21 cellular contexts compared by ENCODE assay signal in the genomic region with DNA sequence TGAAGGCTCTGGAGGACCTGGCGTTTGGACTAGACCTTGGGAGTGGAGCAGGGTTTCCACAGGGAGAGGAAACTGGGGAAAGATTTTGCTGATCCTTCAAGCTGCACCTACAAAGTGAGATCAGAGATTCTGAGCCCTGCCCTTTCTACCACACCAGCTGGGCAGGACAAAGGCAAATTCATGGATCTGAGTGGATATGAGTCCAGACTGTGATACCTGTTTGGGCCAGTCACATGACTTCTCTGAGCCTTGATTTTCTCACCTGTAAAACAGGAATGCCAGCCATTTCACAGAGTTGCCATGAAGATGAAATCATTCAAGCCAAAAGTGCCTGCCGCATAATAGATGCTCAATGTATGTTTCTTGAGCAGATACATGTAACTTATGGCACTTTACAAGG. TPM values are rescaled to one million over a fixed set of nuclear protein-coding genes. Genes with fewer than 3 reads are reported as not detected.
DNase-seq lines count a peak whose midpoint lies in the region; ATAC-seq, FAIRE-seq and TF ChIP-seq lines count a peak whose summit lies in the region.
"Had no signal": no experiment of that assay in that cellular context is flagged by ENCODE, and none has a peak within 500 bp of the region (broad histone marks: within the 10 kb centered on the region; RNA-seq: fewer than 3 reads in every experiment).

No MANE protein-coding gene starts in this region.

- TF ChIP-seq RAD21 in Ishikawa (IDR thresholded peaks at IDR 0.05; ENCODE audit: low read depth), result no peak

- no peaks in the 10 kb centered on the region for H3K9me3 ChIP-seq in BLaER1 treated with 17β-estradiol and CSF1 and Interleukin-3, amounts not matched to agents 10 nM and 100 nM (replicated peaks in 1 of 11)
- H3K9me3 ChIP-seq in esophagus (ENCODE audit: control insufficient read depth in 2 of 2, insufficient read depth in 1 of 2, low read depth in 1 of 2, low read length in 1 of 2), result no peaks in the 10 kb centered on the region
- H3K9me3 ChIP-seq in smooth muscle cell (replicated peaks; ENCODE audit: low read depth), result no peaks in the 10 kb centered on the region
- H3K9me3 ChIP-seq: BE2C, MG63 had no signal

- peaks cover 65 to 89% (median 79%) of the 10 kb centered on the region in 10 experiments for H3K4me1 ChIP-seq in BLaER1 treated with 17β-estradiol and CSF1 and Interleukin-3, amounts not matched to agents 10 nM and 100 nM
- H3K4me1 ChIP-seq in esophagus (ENCODE audit: control insufficient read depth in 2 of 2, insufficient read depth in 2 of 2, low read length in 1 of 2) (peaks cover 8 to 19% of the 10 kb centered on the region in 2 donors), smooth muscle cell (ENCODE audit: low read depth) (peaks cover 4% of the 10 kb centered on the region)
- H3K4me1 ChIP-seq: BE2C had no signal

- in situ Hi-C loops in brain microvascular endothelial cell (cut with HindIII; ENCODE audit: low pct_ligation_motif_present, low sequenced_read_pairs), result no loop called here

- 85 to 92% methylated on average over 2 of the region's 2 CpGs for WGBS in esophagus, 2 donors
- 88% methylated on average over 2 of the region's 2 CpGs for WGBS in smooth muscle cell (ENCODE audit: low lambda C conversion rate)
- WGBS in lower leg skin, 2 donors, result 93 to 95% methylated on average over 2 of the region's 2 CpGs

- H4K20me1 ChIP-seq in BLaER1 treated with 17β-estradiol and CSF1 and Interleukin-3, amounts not matched to agents 10 nM and 100 nM, result peaks cover 0 to 66% (median under 1%) of the 10 kb centered on the region in 11 experiments; a peak in 10 of 22 replicates
- H4K20me1 ChIP-seq in smooth muscle cell (ENCODE audit: low read depth), result no peaks in the 10 kb centered on the region

- H3K79me2 ChIP-seq in smooth muscle cell (ENCODE audit: low read depth), result no peaks in the 10 kb centered on the region

- no peak for ATAC-seq in HG02588 (IDR thresholded peaks at IDR 0.05; ENCODE audit: unreplicated experiment)
- ATAC-seq: HepG2 had no signal

- TF ChIP-seq CTCF in smooth muscle cell (IDR thresholded peaks at IDR 0.05; ENCODE audit: borderline replicate concordance, insufficient read depth, poor library complexity, severe bottlenecking) (no peak), brain microvascular endothelial cell (IDR thresholded peaks at IDR 0.05; ENCODE audit: low read depth, low read length, missing control alignments) (no peak), lower leg skin (IDR thresholded peaks at IDR 0.05) (no peak)

- peaks cover 5 to 14% (median 10%) of the 10 kb centered on the region in 11 experiments; a peak in 17 of 22 replicates for H3K27me3 ChIP-seq in BLaER1 treated with 17β-estradiol and CSF1 and Interleukin-3, amounts not matched to agents 10 nM and 100 nM
- H3K27me3 ChIP-seq in esophagus (ENCODE audit: control insufficient read depth in 1 of 2, insufficient read depth in 2 of 2, low read length in 2 of 2), result no peaks in the 10 kb centered on the region
- H3K27me3 ChIP-seq in smooth muscle cell (ENCODE audit: low read depth), result no peaks in the 10 kb centered on the region
- H3K27me3 ChIP-seq in brain microvascular endothelial cell (replicated peaks), result no peaks in the 10 kb centered on the region
- H3K27me3 ChIP-seq: MG63 had no signal

- TF ChIP-seq POLR2A in lower leg skin (IDR thresholded peaks at IDR 0.05), result no peak

- no peak for FAIRE-seq in RCC 7860 (lab: Jason Lieb, UNC)
- FAIRE-seq: D721Med, GM12891, HepG2 had no signal

- TF ChIP-seq EP300 in Ishikawa (IDR thresholded peaks at IDR 0.05; ENCODE audit: borderline replicate concordance), result no peak

- no peak for DNase-seq in smooth muscle cell (lab: John Stamatoyannopoulos, UW; ENCODE audit: unreplicated experiment)
- no peak for DNase-seq in brain microvascular endothelial cell
- DNase-seq in lower leg skin (ENCODE audit: low spot score in 2 of 2), result no peak
- no peak for DNase-seq in RCC 7860 (ENCODE audit: low spot score)
- DNase-seq: BE2C; GOT3; MG63; NCI-H1092; NCI-H1436 treated with DMSO at 0.1 percent for 48 hours; NCI-H2081; NCI-H748 treated with DMSO at 0.1 percent for 48 hours; NK-92 treated with Interleukin-12 subunit alpha and Interleukin-12 subunit beta, amount 100 ng/mL, for 24 hours; SHP77 had no signal

- H3K27ac ChIP-seq in BLaER1 treated with 17β-estradiol and CSF1 and Interleukin-3, amounts not matched to agents 10 nM and 100 nM, result peak overlapping the region in 2 of 11 experiments; percentile 2 to 20; a peak in 1 of 22 replicates
- H3K27ac ChIP-seq in esophagus (ENCODE audit: low read depth in 2 of 2, low read length in 1 of 2) (peak overlapping the region; percentile 62 to 90), smooth muscle cell (ENCODE audit: low read depth) (peak overlapping the region; percentile 84), brain microvascular endothelial cell (no peak overlapping the region)
- H3K27ac ChIP-seq: SK-N-MC had no signal

- peaks cover 0 to 31% (median 27%) of the 10 kb centered on the region in 11 experiments; a peak in 14 of 22 replicates for H3K36me3 ChIP-seq in BLaER1 treated with 17β-estradiol and CSF1 and Interleukin-3, amounts not matched to agents 10 nM and 100 nM
- H3K36me3 ChIP-seq in esophagus (ENCODE audit: control insufficient read depth in 2 of 2, insufficient read depth in 2 of 2, low read length in 1 of 2), result no peaks in the 10 kb centered on the region
- H3K36me3 ChIP-seq in smooth muscle cell (ENCODE audit: low read depth), result no peaks in the 10 kb centered on the region
- H3K36me3 ChIP-seq in brain microvascular endothelial cell (replicated peaks), result peaks cover 14% of the 10 kb centered on the region
- H3K36me3 ChIP-seq: BE2C, MG63 had no signal

- no peak overlapping the region for H2AFZ ChIP-seq in smooth muscle cell (ENCODE audit: low read depth)

- H3F3A ChIP-seq in smooth muscle cell (ENCODE audit: low read depth), result peaks cover 16% of the 10 kb centered on the region

- intact Hi-C loops in lower leg skin (cut with DNase I; ENCODE audit: low total_unique reads), result no loop called here

- peak overlapping the region; percentile 92 to 100 (median 99) for H3K4me2 ChIP-seq in BLaER1 treated with 17β-estradiol and CSF1 and Interleukin-3, amounts not matched to agents 10 nM and 100 nM
- peak overlapping the region; percentile 71 for H3K4me2 ChIP-seq in smooth muscle cell

- H3K4me3 ChIP-seq in BLaER1 treated with 17β-estradiol and CSF1 and Interleukin-3, amounts not matched to agents 10 nM and 100 nM, result no peak overlapping the region
- H3K4me3 ChIP-seq in esophagus (ENCODE audit: low read depth in 1 of 2, low read length in 2 of 2), result no peak overlapping the region
- no peak overlapping the region for H3K4me3 ChIP-seq in smooth muscle cell
- no peak overlapping the region for H3K4me3 ChIP-seq in brain microvascular endothelial cell (ENCODE audit: low read depth, low read length)
- no peak overlapping the region for H3K4me3 ChIP-seq in lower leg skin (ENCODE audit: low read depth, poor library complexity, severe bottlenecking)
- H3K4me3 ChIP-seq: MG63, SK-N-MC had no signal

- H3K9ac ChIP-seq in BLaER1 treated with 17β-estradiol and CSF1 and Interleukin-3, amounts not matched to agents 10 nM and 100 nM, result 0 out of 22 replicates have a peak overlapping the region, but pooled peaks of 1 of the 11 experiments have one; percentile 1
- no peak overlapping the region for H3K9ac ChIP-seq in smooth muscle cell (ENCODE audit: low read depth)

TF ChIP-seq in Ishikawa, 13 proteins besides CTCF, POLR2A, EP300 and RAD21:
- TF ChIP-seq, protein P1, sequence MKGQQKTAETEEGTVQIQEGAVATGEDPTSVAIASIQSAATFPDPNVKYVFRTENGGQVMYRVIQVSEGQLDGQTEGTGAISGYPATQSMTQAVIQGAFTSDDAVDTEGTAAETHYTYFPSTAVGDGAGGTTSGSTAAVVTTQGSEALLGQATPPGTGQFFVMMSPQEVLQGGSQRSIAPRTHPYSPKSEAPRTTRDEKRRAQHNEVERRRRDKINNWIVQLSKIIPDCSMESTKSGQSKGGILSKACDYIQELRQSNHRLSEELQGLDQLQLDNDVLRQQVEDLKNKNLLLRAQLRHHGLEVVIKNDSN (IDR thresholded peaks at IDR 0.05), result peak; percentile 21; the same call in 1 of the 2 replicates
- no peak for TF ChIP-seq FOXM1 (IDR thresholded peaks at IDR 0.05; ENCODE audit: borderline replicate concordance, low read depth)

RNA-seq across cellular contexts. Expression of a gene that starts 4.9 kb away (rescaled TPM):
- 10 to 100 TPM; 22.2 to 27.3 TPM for polyA plus RNA-seq in esophagus
- 1.3 and 2.6 TPM in 2 replicates for total RNA-seq in smooth muscle cell
- polyA plus RNA-seq in smooth muscle cell, result 1.6 and 3.3 TPM in 2 replicates
- 100 to 1,000 TPM in 1 of 4 donors, 10 to 100 TPM in 3; 81.3 to 102 (median 86.1) TPM for total RNA-seq in lower leg skin

RNA-seq across cellular contexts. Expression of a gene that starts 32.1 kb away (rescaled TPM):
- polyA plus RNA-seq in esophagus (1 to 10 TPM; 9.5 to 9.9 TPM), smooth muscle cell (8.5 and 9.7 TPM in 2 replicates)
- total RNA-seq in smooth muscle cell (4.0 and 6.2 TPM in 2 replicates), lower leg skin (10 to 100 TPM in 3 of 4 donors, 1 to 10 TPM in 1; 6.1 to 21.4 (median 12.2) TPM)

Comparison
In these comparisons a context has a peak if more than half of its experiments do, and no peak if none do; other contexts are left out.
1. RNA of a gene that starts 4.9 kb away (total RNA-seq): 81.3 to 102 TPM in lower leg skin; 1.3 to 2.6 TPM in smooth muscle cell; every median in the first group is over 10 times any median in the second.